Comparison of ENCODE assay signal across 1 cellular context in the genomic region with DNA sequence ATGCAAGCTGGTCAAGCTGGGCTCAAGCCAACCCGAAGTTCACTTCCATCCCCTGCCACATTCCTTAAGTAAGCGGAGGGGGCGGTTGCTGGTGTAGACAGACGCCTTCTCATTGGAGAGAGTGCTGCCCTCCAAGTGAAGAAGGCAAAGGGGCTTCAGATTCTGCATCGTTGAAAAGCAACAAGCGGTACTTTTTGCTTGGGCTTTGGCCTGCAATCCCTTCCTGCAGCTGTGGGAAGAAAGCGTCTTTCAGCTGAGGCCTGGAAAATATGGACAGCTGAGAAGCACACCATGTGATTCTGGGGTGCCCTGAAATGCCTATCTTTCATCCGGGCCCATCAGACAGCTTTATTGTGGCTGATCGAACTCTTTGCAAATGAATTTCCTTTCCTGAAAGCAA.
TF ChIP-seq lines count a peak whose summit lies in the region.

No MANE protein-coding gene starts in this region.

TF ChIP-seq in GM23338, 12 proteins besides CTCF, POLR2A, EP300 and RAD21 (continued from another document):
- TF ChIP-seq, protein P1, sequence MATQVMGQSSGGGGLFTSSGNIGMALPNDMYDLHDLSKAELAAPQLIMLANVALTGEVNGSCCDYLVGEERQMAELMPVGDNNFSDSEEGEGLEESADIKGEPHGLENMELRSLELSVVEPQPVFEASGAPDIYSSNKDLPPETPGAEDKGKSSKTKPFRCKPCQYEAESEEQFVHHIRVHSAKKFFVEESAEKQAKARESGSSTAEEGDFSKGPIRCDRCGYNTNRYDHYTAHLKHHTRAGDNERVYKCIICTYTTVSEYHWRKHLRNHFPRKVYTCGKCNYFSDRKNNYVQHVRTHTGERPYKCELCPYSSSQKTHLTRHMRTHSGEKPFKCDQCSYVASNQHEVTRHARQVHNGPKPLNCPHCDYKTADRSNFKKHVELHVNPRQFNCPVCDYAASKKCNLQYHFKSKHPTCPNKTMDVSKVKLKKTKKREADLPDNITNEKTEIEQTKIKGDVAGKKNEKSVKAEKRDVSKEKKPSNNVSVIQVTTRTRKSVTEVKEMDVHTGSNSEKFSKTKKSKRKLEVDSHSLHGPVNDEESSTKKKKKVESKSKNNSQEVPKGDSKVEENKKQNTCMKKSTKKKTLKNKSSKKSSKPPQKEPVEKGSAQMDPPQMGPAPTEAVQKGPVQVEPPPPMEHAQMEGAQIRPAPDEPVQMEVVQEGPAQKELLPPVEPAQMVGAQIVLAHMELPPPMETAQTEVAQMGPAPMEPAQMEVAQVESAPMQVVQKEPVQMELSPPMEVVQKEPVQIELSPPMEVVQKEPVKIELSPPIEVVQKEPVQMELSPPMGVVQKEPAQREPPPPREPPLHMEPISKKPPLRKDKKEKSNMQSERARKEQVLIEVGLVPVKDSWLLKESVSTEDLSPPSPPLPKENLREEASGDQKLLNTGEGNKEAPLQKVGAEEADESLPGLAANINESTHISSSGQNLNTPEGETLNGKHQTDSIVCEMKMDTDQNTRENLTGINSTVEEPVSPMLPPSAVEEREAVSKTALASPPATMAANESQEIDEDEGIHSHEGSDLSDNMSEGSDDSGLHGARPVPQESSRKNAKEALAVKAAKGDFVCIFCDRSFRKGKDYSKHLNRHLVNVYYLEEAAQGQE (IDR thresholded peaks at IDR 0.05; ENCODE audit: unreplicated experiment): no peak
- TF ChIP-seq, protein P2, sequence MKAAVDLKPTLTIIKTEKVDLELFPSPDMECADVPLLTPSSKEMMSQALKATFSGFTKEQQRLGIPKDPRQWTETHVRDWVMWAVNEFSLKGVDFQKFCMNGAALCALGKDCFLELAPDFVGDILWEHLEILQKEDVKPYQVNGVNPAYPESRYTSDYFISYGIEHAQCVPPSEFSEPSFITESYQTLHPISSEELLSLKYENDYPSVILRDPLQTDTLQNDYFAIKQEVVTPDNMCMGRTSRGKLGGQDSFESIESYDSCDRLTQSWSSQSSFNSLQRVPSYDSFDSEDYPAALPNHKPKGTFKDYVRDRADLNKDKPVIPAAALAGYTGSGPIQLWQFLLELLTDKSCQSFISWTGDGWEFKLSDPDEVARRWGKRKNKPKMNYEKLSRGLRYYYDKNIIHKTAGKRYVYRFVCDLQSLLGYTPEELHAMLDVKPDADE (IDR thresholded peaks at IDR 0.05): no peak
- TF ChIP-seq NANOG (IDR thresholded peaks at IDR 0.05; ENCODE audit: borderline replicate concordance): no peak
- no peak for TF ChIP-seq ZNF331 (CRISPR knock-in tag; IDR thresholded peaks at IDR 0.05; ENCODE audit: low read depth)
